34 cellular contexts compared by ENCODE assay signal in the genomic region with DNA sequence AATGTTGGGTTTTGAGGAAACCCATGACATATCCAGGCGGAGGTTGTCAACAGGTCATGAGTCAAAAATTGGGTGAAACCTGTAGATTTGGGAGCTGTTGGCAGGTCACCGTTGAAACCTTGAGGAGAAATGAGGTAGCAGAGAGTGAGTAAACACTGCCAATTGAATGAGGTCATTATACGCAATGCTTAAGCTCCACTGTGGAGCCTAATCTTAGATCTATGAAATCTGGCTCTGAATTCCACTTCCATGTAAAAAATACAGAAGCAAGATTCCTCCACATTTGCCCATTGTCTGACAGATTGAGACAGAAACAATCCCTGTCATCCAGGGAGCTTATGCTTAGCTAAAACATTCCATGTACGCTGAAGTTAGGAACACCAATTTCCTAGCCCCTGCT.
DNase-seq lines count a peak whose midpoint lies in the region; ATAC-seq and TF ChIP-seq lines count a peak whose summit lies in the region.
"Had no signal": no experiment of that assay in that cellular context is flagged by ENCODE, and none has a peak within 500 bp of the region (broad histone marks: within the 10 kb centered on the region; RNA-seq: fewer than 3 reads in every experiment).

No MANE protein-coding gene starts in this region.

- peak overlapping the region; percentile 29 for H2BK120ac ChIP-seq in mesenchymal stem cell (ENCODE audit: low read depth, low read length)

- TF ChIP-seq CTCF in Calu3 (IDR thresholded peaks at IDR 0.05; ENCODE audit: unreplicated experiment), result no peak

- H3K4me2 ChIP-seq in mesenchymal stem cell (ENCODE audit: low read length, poor library complexity, severe bottlenecking), result no peak overlapping the region
- H3K4me2 ChIP-seq: BLaER1 had no signal

- no peak for DNase-seq in Calu3
- peak; percentile 58 for DNase-seq in M059J (ENCODE audit: low read depth)
- DNase-seq in dermis blood vessel endothelial cell, result peak; percentile 57
- no peak for DNase-seq in mesenchymal stem cell
- DNase-seq in NOMO-1 (lab: John Stamatoyannopoulos, UW; ENCODE audit: unreplicated experiment in 2 of 2), result no peak
- DNase-seq: activated CD4-positive, alpha-beta T cell treated with anti-CD3 and anti-CD28 coated beads for 48 hours; amygdala; DMS153; foreskin fibroblast; GDM1; heart left ventricle; islet precursor cell; left ventricle myocardium superior; naive thymus-derived CD4-positive, alpha-beta T cell; NCI-H1105; NCI-H2029 treated with DMSO at 0.1 percent for 48 hours; NCI-H526; right lobe of liver; SHP77; stimulated activated CD4-positive, alpha-beta T cell treated with anti-CD3 and anti-CD28 coated beads, Interleukin-4, amount 100 ng/mL, for 1 hour; SW 1271; WERI-Rb-1 had no signal

- peak overlapping the region; percentile 26 to 74 for H3K18ac ChIP-seq in mesenchymal stem cell (ENCODE audit: low read depth in 1 of 2, low read length in 2 of 2)

- no peaks in the 10 kb centered on the region for H3K36me3 Mint-ChIP-seq in Calu3 (ENCODE audit: insufficient read depth, unreplicated experiment)

- intact Hi-C loops in Calu3 (cut with micrococcal nuclease; ENCODE audit: unreplicated experiment), result no loop called here

- H2BK5ac ChIP-seq in mesenchymal stem cell (ENCODE audit: low read depth, low read length, poor library complexity, severe bottlenecking), result no peak overlapping the region

- no peak overlapping the region for H3K14ac ChIP-seq in mesenchymal stem cell (ENCODE audit: low read length in 2 of 2)

- H3K27ac ChIP-seq in mesenchymal stem cell (ENCODE audit: low read length, poor library complexity, severe bottlenecking), result no peak overlapping the region
- H3K27ac ChIP-seq: BLaER1, breast epithelium, neutrophil, prostate gland, right lobe of liver, thyroid gland, vagina, WERI-Rb-1 had no signal

- no peaks in the 10 kb centered on the region for H3K79me1 ChIP-seq in mesenchymal stem cell (replicated peaks; ENCODE audit: low read length, poor library complexity, severe bottlenecking)

- WGBS in mesenchymal stem cell, result 98% methylated on average over 4 of the region's 4 CpGs

- ATAC-seq in HG03439 (IDR thresholded peaks at IDR 0.05; ENCODE audit: unreplicated experiment), result no peak
- ATAC-seq in GM19467 (IDR thresholded peaks at IDR 0.05; ENCODE audit: unreplicated experiment), result no peak
- no peak for ATAC-seq in GM21515 (IDR thresholded peaks at IDR 0.05; ENCODE audit: unreplicated experiment)
- ATAC-seq: left ventricle myocardium superior; naive thymus-derived CD4-positive, alpha-beta T cell; right lobe of liver had no signal

- H3K9me3 ChIP-seq in mesenchymal stem cell (ENCODE audit: control insufficient read depth, low read length), result peaks cover 33% of the 10 kb centered on the region
- H3K9me3 ChIP-seq: prostate gland, thyroid gland had no signal

- no peak overlapping the region for H3K9ac ChIP-seq in mesenchymal stem cell (ENCODE audit: low read length)
- H3K9ac ChIP-seq: BLaER1 had no signal

- BruUV-seq in Calu3 (replicated peaks; lab: Mats Ljungman, UMichigan), result TSS peak; percentile 82

- peak overlapping the region; percentile 53 for H2AK5ac ChIP-seq in mesenchymal stem cell (ENCODE audit: low read length, severe bottlenecking)

- peaks cover 9% of the 10 kb centered on the region for H3K9me3 Mint-ChIP-seq in Calu3 (ENCODE audit: low read depth, unreplicated experiment)

- CTCF ChIA-PET in Calu3 (lab: Charles Lee), result interaction anchor here (0.5 to 2.2 kb wide), 3 partner anchors 14 to 74 kb away, joined by 5 to 8 read pairs (median 6); no protein-coding TSS in a partner anchor

- H3K4ac ChIP-seq in mesenchymal stem cell (ENCODE audit: low read depth in 1 of 2, low read length in 2 of 2), result peak overlapping the region in 1 of 2 experiments; percentile 33

- no peak overlapping the region for H3K4me3 Mint-ChIP-seq in Calu3 (ENCODE audit: low read depth, unreplicated experiment)
- H3K4me3 Mint-ChIP-seq: activated naive CD4-positive, alpha-beta T cell treated with anti-CD3 and anti-CD28 coated beads, Interleukin-2, amount 50 U/mL, for 24 hours; mesothelial cell of epicardium; naive thymus-derived CD4-positive, alpha-beta T cell had no signal

- peak overlapping the region; percentile 41 to 90 for H2BK12ac ChIP-seq in mesenchymal stem cell (ENCODE audit: low read length in 2 of 2)

- H3K4me1 ChIP-seq in mesenchymal stem cell (ENCODE audit: control insufficient read depth, insufficient read depth, low read depth, low read length), result peaks cover 1% of the 10 kb centered on the region
- H3K4me1 ChIP-seq: BLaER1, prostate gland, right lobe of liver, vagina had no signal

- no peaks in the 10 kb centered on the region for H3K36me3 ChIP-seq in mesenchymal stem cell (ENCODE audit: control insufficient read depth in 1 of 2, insufficient read depth in 2 of 2, low read depth in 1 of 2, low read length in 2 of 2)
- H3K36me3 ChIP-seq: BLaER1, breast epithelium, heart left ventricle, neutrophil, prostate gland, right lobe of liver, thyroid gland, vagina, WERI-Rb-1 had no signal

- H3K27me3 ChIP-seq in mesenchymal stem cell (ENCODE audit: control insufficient read depth in 1 of 2, insufficient read depth in 1 of 2, low read length in 2 of 2), result no peaks in the 10 kb centered on the region
- H3K27me3 ChIP-seq: BLaER1, breast epithelium, heart left ventricle, neutrophil, right lobe of liver, thyroid gland, vagina had no signal

- H3K27me3 Mint-ChIP-seq in Calu3 (ENCODE audit: unreplicated experiment), result no peaks in the 10 kb centered on the region
- H3K27me3 Mint-ChIP-seq: activated naive CD4-positive, alpha-beta T cell treated with anti-CD3 and anti-CD28 coated beads, Interleukin-2, amount 50 U/mL, for 24 hours had no signal

- no peak overlapping the region for H3K23ac ChIP-seq in mesenchymal stem cell (ENCODE audit: low read length in 2 of 2)

- H2AFZ ChIP-seq in mesenchymal stem cell (ENCODE audit: low read depth, low read length), result no peak overlapping the region

- H3K4me1 Mint-ChIP-seq in Calu3 (ENCODE audit: low read depth, unreplicated experiment), result peaks cover 39% of the 10 kb centered on the region
- H3K4me1 Mint-ChIP-seq: mesothelial cell of epicardium had no signal

- H4K91ac ChIP-seq in mesenchymal stem cell (ENCODE audit: low read length), result no peak overlapping the region

- no peak overlapping the region for H4K8ac ChIP-seq in mesenchymal stem cell (ENCODE audit: low read length)

- peak overlapping the region; percentile 78 for H3K27ac Mint-ChIP-seq in Calu3 (ENCODE audit: unreplicated experiment)
- H3K27ac Mint-ChIP-seq: activated naive CD4-positive, alpha-beta T cell treated with anti-CD3 and anti-CD28 coated beads, Interleukin-2, amount 50 U/mL, for 24 hours; activated T-helper 2 cell treated with anti-CD3 and anti-CD28 coated beads, Interferon-gamma antibody, Interleukin-2, Interleukin-4, amounts not matched to agents 10 μg/mL and 5 μg/mL and 100 μg/mL, durations not matched to agents 14 hours and 24 hours and 36 hours; mesothelial cell of epicardium had no signal

- H2BK15ac ChIP-seq in mesenchymal stem cell (ENCODE audit: low read depth, poor library complexity, severe bottlenecking), result no peak overlapping the region

- no peak overlapping the region for H3K4me3 ChIP-seq in mesenchymal stem cell (ENCODE audit: insufficient read depth in 1 of 2, low read depth in 1 of 2, low read length in 2 of 2)
- H3K4me3 ChIP-seq: BLaER1, breast epithelium, heart left ventricle, prostate gland, right lobe of liver, thyroid gland, vagina had no signal

Comparison
In these comparisons a context has a peak if more than half of its experiments do, and no peak if none do; other contexts are left out.
1. DNase-seq: peak in M059J (single experiment) and dermis blood vessel endothelial cell (single experiment); none in Calu3 (single experiment), mesenchymal stem cell (single experiment) and NOMO-1 (0 of 2).